In genomic region chr18:33269223-33269622, GRCh38 we compare ENCODE assay signal across 38 cellular contexts.
"Had no signal": no experiment of that assay in that cellular context is flagged by ENCODE, and none has a peak within 500 bp of the region (broad histone marks: within the 10 kb centered on the region; RNA-seq: fewer than 3 reads in every experiment).

No MANE protein-coding gene starts in this region.

- H2AFZ ChIP-seq: parathyroid adenoma had no signal

- FAIRE-seq: islet of Langerhans, TTC549 had no signal

- H3K4me1 ChIP-seq: ascending aorta, colonic mucosa, gastrocnemius medialis, left ventricle myocardium inferior, parathyroid adenoma, psoas muscle, right atrium auricular region, upper lobe of left lung, vagina had no signal

- H3K4me3 ChIP-seq: ascending aorta, cardiac muscle cell, colonic mucosa, gastrocnemius medialis, left ventricle myocardium inferior, lung, psoas muscle, right atrium auricular region, smooth muscle cell, upper lobe of left lung, vagina had no signal

- H3K4me2 ChIP-seq: smooth muscle cell had no signal

- ATAC-seq: activated CD4-positive, CD25-positive, alpha-beta regulatory T cell treated with anti-CD3 and anti-CD28 coated beads, Interleukin-2, amount 50 U/mL, for 24 hours; gastrocnemius medialis; psoas muscle; stimulated activated memory B cell treated with anti-CD40 and anti-IgM and Interleukin-4, amounts not matched to agents 10 μg/mL and 1 μg/mL and 100 μg/mL, for 72 hours; stimulated activated naive CD8-positive, alpha-beta T cell treated with anti-CD3 and anti-CD28 coated beads, Interleukin-15, amount 100 ng/mL, for 72 hours had no signal

- H3K9me3 ChIP-seq: ascending aorta, colonic mucosa, gastrocnemius medialis, psoas muscle, upper lobe of left lung, vagina had no signal

- H3K27me3 ChIP-seq: ascending aorta, cardiac muscle cell, colonic mucosa, gastrocnemius medialis, right atrium auricular region, upper lobe of left lung, vagina had no signal

- H3K36me3 Mint-ChIP-seq: activated CD4-positive, alpha-beta memory T cell treated with anti-CD3 and anti-CD28 coated beads for 36 hours; activated naive CD4-positive, alpha-beta T cell treated with anti-CD3 and anti-CD28 coated beads, Interleukin-2, amount 10 ng/mL, durations not matched to agents 7 days and 5 days; activated naive CD8-positive, alpha-beta T cell treated with anti-CD3 and anti-CD28 coated beads, Interleukin-2, amount 10 ng/mL, durations not matched to agents 7 days and 5 days; brain; stimulated activated memory B cell treated with anti-CD40 and anti-IgM and Interleukin-4, amounts not matched to agents 10 μg/mL and 1 μg/mL and 100 μg/mL, for 72 hours had no signal

- H3K27ac Mint-ChIP-seq: activated CD4-positive, alpha-beta memory T cell treated with anti-CD3 and anti-CD28 coated beads for 36 hours; activated naive CD4-positive, alpha-beta T cell treated with anti-CD3 and anti-CD28 coated beads, Interleukin-2, amount 10 ng/mL, durations not matched to agents 7 days and 5 days; activated naive CD8-positive, alpha-beta T cell treated with anti-CD3 and anti-CD28 coated beads, Interleukin-2, amount 10 ng/mL, durations not matched to agents 7 days and 5 days; brain; nephron progenitor cell; stimulated activated memory B cell treated with anti-CD40 and anti-IgM and Interleukin-4, amounts not matched to agents 10 μg/mL and 1 μg/mL and 100 μg/mL, for 72 hours; stimulated activated naive CD8-positive, alpha-beta T cell treated with anti-CD3 and anti-CD28 coated beads, Interleukin-15, amount 100 ng/mL, for 72 hours; T-helper 1 cell treated with Interleukin-12 subunit alpha and Interleukin-12 subunit beta and Interleukin-4 antibody, amounts not matched to agents 30 μg/mL and 1 μg/mL, for 36 hours had no signal

- DNase-seq: activated CD4-positive, alpha-beta memory T cell treated with anti-CD3 and anti-CD28 coated beads for 36 hours; activated CD4-positive, alpha-beta T cell treated with anti-CD3 and anti-CD28 coated beads for 48 hours; activated CD8-positive, alpha-beta memory T cell treated with anti-CD3 and anti-CD28 coated beads, Interleukin-2, amount 50 U/mL, for 4 hours; activated gamma-delta T cell; activated naive CD4-positive, alpha-beta T cell treated with anti-CD3 and anti-CD28 coated beads, Interleukin-2, amount 10 ng/mL, durations not matched to agents 7 days and 5 days; activated naive CD8-positive, alpha-beta T cell treated with anti-CD3 and anti-CD28 coated beads, Interleukin-2, amount 10 ng/mL, durations not matched to agents 7 days and 5 days; activated T-cell treated with anti-CD3 and anti-CD28 coated beads, Interleukin-2, amount 50 U/mL, for 1 hour; cerebellar nuclear complex; colonic mucosa; effector CD8-positive, alpha-beta T cell; erythroblast; gastrocnemius medialis; glutamatergic neuron; left ventricle myocardium inferior; nephron progenitor cell; occipital lobe; psoas muscle; stimulated activated CD4-positive, alpha-beta T cell treated with anti-CD3 and anti-CD28 coated beads, Interleukin-1b, Interleukin-23, amount 100 ng/mL, for 48 hours; stimulated activated CD4-positive, alpha-beta T cell treated with anti-CD3 and anti-CD28 coated beads, Interleukin-4, amount 100 ng/mL, for 4 hours; stimulated activated CD8-positive, alpha-beta memory T cell treated with anti-CD3 and anti-CD28 coated beads, Interleukin-4, amount 100 ng/mL, for 48 hours; stimulated activated naive CD8-positive, alpha-beta T cell treated with anti-CD3 and anti-CD28 coated beads, Interleukin-15, amount 100 ng/mL, for 72 hours; substantia nigra; T-helper 9 cell; upper lobe of left lung had no signal

- H3K9ac ChIP-seq: parathyroid adenoma had no signal

- H3K4me3 Mint-ChIP-seq: activated CD4-positive, alpha-beta memory T cell treated with anti-CD3 and anti-CD28 coated beads for 36 hours; activated naive CD4-positive, alpha-beta T cell treated with anti-CD3 and anti-CD28 coated beads, Interleukin-2, amount 10 ng/mL, durations not matched to agents 7 days and 5 days; activated naive CD8-positive, alpha-beta T cell treated with anti-CD3 and anti-CD28 coated beads, Interleukin-2, amount 10 ng/mL, durations not matched to agents 7 days and 5 days; brain; nephron progenitor cell; stimulated activated memory B cell treated with anti-CD40 and anti-IgM and Interleukin-4, amounts not matched to agents 10 μg/mL and 1 μg/mL and 100 μg/mL, for 72 hours; stimulated activated naive CD8-positive, alpha-beta T cell treated with anti-CD3 and anti-CD28 coated beads, Interleukin-15, amount 100 ng/mL, for 72 hours; T-helper 1 cell treated with Interleukin-12 subunit alpha and Interleukin-12 subunit beta and Interleukin-4 antibody, amounts not matched to agents 30 μg/mL and 1 μg/mL, for 36 hours had no signal

- H3K36me3 ChIP-seq: ascending aorta, cardiac muscle cell, colonic mucosa, gastrocnemius medialis, left ventricle myocardium inferior, right atrium auricular region, upper lobe of left lung, vagina had no signal

- H3K9me3 Mint-ChIP-seq: activated CD4-positive, alpha-beta memory T cell treated with anti-CD3 and anti-CD28 coated beads for 36 hours; activated naive CD4-positive, alpha-beta T cell treated with anti-CD3 and anti-CD28 coated beads, Interleukin-2, amount 10 ng/mL, durations not matched to agents 7 days and 5 days; nephron progenitor cell; stimulated activated memory B cell treated with anti-CD40 and anti-IgM and Interleukin-4, amounts not matched to agents 10 μg/mL and 1 μg/mL and 100 μg/mL, for 72 hours; T-helper 1 cell treated with Interleukin-12 subunit alpha and Interleukin-12 subunit beta and Interleukin-4 antibody, amounts not matched to agents 30 μg/mL and 1 μg/mL, for 36 hours had no signal

- H3K27ac ChIP-seq: ascending aorta, cardiac muscle cell, colonic mucosa, gastrocnemius medialis, left ventricle myocardium inferior, parathyroid adenoma, psoas muscle, right atrium auricular region, upper lobe of left lung, vagina, VCaP had no signal

- H3K4me1 Mint-ChIP-seq: activated naive CD4-positive, alpha-beta T cell treated with anti-CD3 and anti-CD28 coated beads, Interleukin-2, amount 10 ng/mL, durations not matched to agents 7 days and 5 days; activated naive CD8-positive, alpha-beta T cell treated with anti-CD3 and anti-CD28 coated beads, Interleukin-2, amount 10 ng/mL, durations not matched to agents 7 days and 5 days; stimulated activated memory B cell treated with anti-CD40 and anti-IgM and Interleukin-4, amounts not matched to agents 10 μg/mL and 1 μg/mL and 100 μg/mL, for 72 hours; stimulated activated naive CD8-positive, alpha-beta T cell treated with anti-CD3 and anti-CD28 coated beads, Interleukin-15, amount 100 ng/mL, for 72 hours had no signal

- H3K27me3 Mint-ChIP-seq: activated CD4-positive, alpha-beta memory T cell treated with anti-CD3 and anti-CD28 coated beads for 36 hours; activated naive CD4-positive, alpha-beta T cell treated with anti-CD3 and anti-CD28 coated beads, Interleukin-2, amount 10 ng/mL, durations not matched to agents 7 days and 5 days; activated naive CD8-positive, alpha-beta T cell treated with anti-CD3 and anti-CD28 coated beads, Interleukin-2, amount 10 ng/mL, durations not matched to agents 7 days and 5 days; stimulated activated memory B cell treated with anti-CD40 and anti-IgM and Interleukin-4, amounts not matched to agents 10 μg/mL and 1 μg/mL and 100 μg/mL, for 72 hours; stimulated activated naive CD8-positive, alpha-beta T cell treated with anti-CD3 and anti-CD28 coated beads, Interleukin-15, amount 100 ng/mL, for 72 hours had no signal

- H3K79me2 ChIP-seq: parathyroid adenoma had no signal
